Comparison of ENCODE assay signal across 1 cellular context in the genomic region with DNA sequence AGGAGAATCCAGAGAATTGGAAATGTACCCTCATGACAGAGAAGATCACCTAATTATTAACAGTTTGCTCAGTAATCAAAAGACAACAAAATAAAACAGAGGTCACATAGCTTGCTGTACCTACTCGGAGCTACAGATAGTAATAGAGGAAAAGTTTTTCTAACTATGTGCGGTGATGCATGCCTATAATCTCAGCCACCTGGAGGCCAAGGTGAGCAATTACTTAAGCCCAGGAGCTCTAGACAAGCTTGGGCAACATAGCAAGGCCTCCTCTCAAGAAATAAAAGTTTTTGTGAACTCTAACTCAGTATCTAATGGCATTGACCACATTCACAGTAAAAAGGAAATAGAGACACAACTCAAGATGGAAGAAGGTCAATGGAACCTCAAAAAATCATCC.
TF ChIP-seq lines count a peak whose summit lies in the region.

No MANE protein-coding gene starts in this region.

TF ChIP-seq in H1, 55 proteins besides CTCF, POLR2A, EP300 and RAD21 (continued from another document):
- no peak for TF ChIP-seq CHD1 (IDR thresholded peaks at IDR 0.05; ENCODE audit: low read depth, low read length)
- TF ChIP-seq FOSL1 (IDR thresholded peaks at IDR 0.05; ENCODE audit: insufficient read depth, low read depth, low read length), result no peak
- TF ChIP-seq NRF1 (IDR thresholded peaks at IDR 0.05; ENCODE audit: low read depth, low read length), result no peak
- no peak for TF ChIP-seq POU5F1 (IDR thresholded peaks at IDR 0.05; ENCODE audit: low read depth, low read length)
- no peak for TF ChIP-seq YY1 (IDR thresholded peaks at IDR 0.05; ENCODE audit: low read depth, low read length)
- no peak for TF ChIP-seq ZNF274 (IDR thresholded peaks at IDR 0.05; ENCODE audit: borderline replicate concordance, extremely low read depth, low read length)
- TF ChIP-seq CHD2 (IDR thresholded peaks at IDR 0.05; ENCODE audit: low read length), result no peak
- TF ChIP-seq KDM4A (IDR thresholded peaks at IDR 0.05; ENCODE audit: low read depth, low read length, severe bottlenecking), result no peak
- TF ChIP-seq SP1 (IDR thresholded peaks at IDR 0.05; ENCODE audit: low read depth, low read length), result no peak
- no peak for TF ChIP-seq CTBP2 (IDR thresholded peaks at IDR 0.05; ENCODE audit: borderline replicate concordance, insufficient read depth, insufficient read length, low read length)
- no peak for TF ChIP-seq SP4 (IDR thresholded peaks at IDR 0.05; ENCODE audit: low read length)
- TF ChIP-seq ASH2L (IDR thresholded peaks at IDR 0.05; ENCODE audit: low read length), result no peak
